8 cellular contexts compared by ENCODE assay signal in the genomic region with DNA sequence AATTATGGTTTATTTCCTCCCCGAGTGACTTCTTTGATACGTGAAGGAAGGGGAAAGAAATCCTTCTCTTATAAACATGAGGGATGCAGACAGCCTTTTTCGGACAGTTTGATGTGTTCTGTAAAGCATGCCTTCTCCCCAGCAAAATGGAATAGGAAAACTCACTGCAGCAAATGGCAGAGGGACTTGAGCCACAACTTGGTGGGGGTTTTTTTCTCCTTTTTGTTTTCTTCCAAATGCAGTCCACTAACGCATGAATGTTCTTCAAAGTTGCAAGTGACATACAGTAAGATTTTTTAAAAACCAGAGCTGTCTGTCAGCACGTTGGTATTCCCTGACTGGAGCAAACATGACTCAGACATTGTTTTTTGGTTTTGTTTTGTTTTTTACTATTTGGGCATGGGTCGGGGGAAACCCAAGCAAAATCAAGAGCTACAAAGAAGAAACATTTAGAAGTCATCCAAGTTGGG. TPM values are rescaled to one million over a fixed set of nuclear protein-coding genes. Genes with fewer than 3 reads are reported as not detected.
DNase-seq lines count a peak whose midpoint lies in the region; FAIRE-seq and TF ChIP-seq lines count a peak whose summit lies in the region.

No MANE protein-coding gene starts in this region.

- TF ChIP-seq CTCF in 22Rv1 (IDR thresholded peaks at IDR 0.05), result no peak
- TF ChIP-seq CTCF in bronchial epithelial cell (IDR thresholded peaks at IDR 0.05; ENCODE audit: insufficient read depth, low read length, severe bottlenecking), result no peak
- TF ChIP-seq CTCF in GM10248 (IDR thresholded peaks at IDR 0.05; ENCODE audit: control extremely low read depth, extremely low read depth, low read depth, missing control alignments), result no peak

- H3K27me3 ChIP-seq in HUES48 (ENCODE audit: control insufficient read depth, insufficient read depth, low read length), result no peaks in the 10 kb centered on the region
- no peaks in the 10 kb centered on the region for H3K27me3 ChIP-seq in bronchial epithelial cell (ENCODE audit: control insufficient read depth, insufficient read depth, low read length)
- H3K27me3 ChIP-seq in mononuclear cell (ENCODE audit: insufficient read depth, low read length), result no peaks in the 10 kb centered on the region

- H3K9me3 ChIP-seq in HUES48 (ENCODE audit: control insufficient read depth, insufficient read depth, low read length) (no peaks in the 10 kb centered on the region), mononuclear cell (ENCODE audit: low read depth, low read length) (no peaks in the 10 kb centered on the region)

- H3K9ac ChIP-seq in HUES48 (ENCODE audit: low read depth, low read length), result peak overlapping the region; percentile 21; the same call in 1 of the 2 replicates

- POLR2A ChIA-PET in GM10248 (lab: Yijun Ruan, JAX), result no interaction called here

- CTCF ChIA-PET in GM10248 (lab: Yijun Ruan, JAX), result interaction anchor here (1.0 to 1.6 kb wide), 3 partner anchors 9 to 16 kb away, joined by 3 to 5 read pairs (median 4); no protein-coding TSS in a partner anchor

- H3K36me3 ChIP-seq in HUES48 (ENCODE audit: control insufficient read depth, insufficient read depth, low read length), result no peaks in the 10 kb centered on the region
- no peaks in the 10 kb centered on the region for H3K36me3 ChIP-seq in bronchial epithelial cell (ENCODE audit: control insufficient read depth, insufficient read depth, low read length)

- FAIRE-seq in bronchial epithelial cell (lab: Jason Lieb, UNC), result no peak

- H3K27ac ChIP-seq in 22Rv1 (peak overlapping the region; percentile 48), HUES48 (ENCODE audit: low read depth, low read length) (peak overlapping the region; percentile 46)

- DNase-seq in bronchial epithelial cell (ENCODE audit: low read depth), result peak; percentile 42
- DNase-seq in HuH-7 (ENCODE audit: low spot score), result no peak
- no peak for DNase-seq in T-helper 9 cell
- no peak for DNase-seq in GM10248 (ENCODE audit: extremely low spot score)
- DNase-seq in Kasumi-1 (lab: John Stamatoyannopoulos, UW), result no peak

- H3K4me3 ChIP-seq in HUES48 (ENCODE audit: low read depth, low read length) (peak overlapping the region; percentile 67), bronchial epithelial cell (ENCODE audit: low read depth, low read length) (peak overlapping the region; percentile 100), mononuclear cell (ENCODE audit: low read length) (peak overlapping the region; percentile 90)

- H3K4me1 ChIP-seq in HUES48 (ENCODE audit: control insufficient read depth, insufficient read depth, low read length) (peaks cover 17% of the 10 kb centered on the region), mononuclear cell (ENCODE audit: insufficient read depth, low read length) (peaks cover 48% of the 10 kb centered on the region)

RNA-seq across cellular contexts. Expression of gene CCDC88A, which starts 0.6 kb away (rescaled TPM):
- 15.7 and 20.3 TPM in 2 replicates for total RNA-seq in bronchial epithelial cell
- total RNA-seq in mononuclear cell, result 50.3 TPM
